ENCODE assay signal across 28 cellular contexts in the genomic region with DNA sequence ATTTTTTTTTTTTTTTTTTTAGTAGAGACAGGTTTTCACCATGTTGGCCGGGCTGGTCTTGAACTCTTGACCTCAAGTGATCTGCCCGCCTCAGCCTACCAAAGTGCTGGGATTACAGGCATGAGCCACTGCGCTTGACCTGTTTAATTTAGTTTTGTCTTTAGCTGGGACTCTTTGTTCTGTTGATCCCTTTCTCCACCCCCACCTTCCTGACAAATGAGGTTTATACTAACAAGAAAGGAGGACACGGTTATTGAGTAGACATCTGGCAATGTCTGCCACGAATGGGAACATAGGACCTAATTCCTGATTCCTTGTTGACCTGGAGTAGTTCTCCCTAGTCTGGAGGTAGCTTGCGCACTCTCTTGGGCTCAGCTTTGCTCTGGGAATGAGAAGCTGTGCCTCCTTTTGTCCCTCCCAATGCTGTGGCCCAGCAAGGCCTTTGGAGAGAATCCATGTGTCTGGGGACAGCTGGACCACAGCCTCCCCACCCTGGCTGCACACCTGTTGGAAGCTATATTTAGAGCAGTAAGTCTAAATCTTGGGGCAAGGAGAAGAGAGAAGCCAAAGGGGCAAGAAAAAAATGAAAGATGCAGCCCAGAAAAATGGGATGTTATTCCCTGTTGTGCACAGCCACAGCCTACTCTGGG.
"Had no signal": no experiment of that assay in that cellular context is flagged by ENCODE, and none has a peak within 500 bp of the region (broad histone marks: within the 10 kb centered on the region; RNA-seq: fewer than 3 reads in every experiment).

No MANE protein-coding gene starts in this region.

- H3K4me3 Mint-ChIP-seq: activated B cell treated with CpG ODN at 0.5 μM for 24 hours; activated CD4-positive, alpha-beta T cell treated with anti-CD3 and anti-CD28 coated beads, Interleukin-2, amount 10 ng/mL, durations not matched to agents 24 days and 14 days; activated CD8-positive, alpha-beta memory T cell treated with anti-CD3 and anti-CD28 coated beads, Interleukin-2, amount 10 ng/mL, durations not matched to agents 7 days and 5 days; activated naive CD8-positive, alpha-beta T cell treated with anti-CD3 and anti-CD28 coated beads, Interleukin-2, amount 50 U/mL, for 24 hours; activated T-cell treated with anti-CD3 and anti-CD28 coated beads, Interleukin-2, amount 50 U/mL, for 24 hours; brain; central memory CD8-positive, alpha-beta T cell; T-helper 17 cell had no signal

- H3K9me3 ChIP-seq: ascending aorta had no signal

- H3K36me3 Mint-ChIP-seq: activated CD8-positive, alpha-beta memory T cell treated with anti-CD3 and anti-CD28 coated beads, Interleukin-2, amount 10 ng/mL, durations not matched to agents 7 days and 5 days; activated naive CD4-positive, alpha-beta T cell treated with anti-CD3 and anti-CD28 coated beads, Interleukin-2, amount 50 U/mL, for 72 hours; brain had no signal

- DNase-seq: activated B cell treated with CpG ODN at 0.5 μM for 24 hours; activated CD4-positive, alpha-beta T cell treated with anti-CD3 and anti-CD28 coated beads for 1 hour; activated CD4-positive, alpha-beta T cell treated with anti-CD3 and anti-CD28 coated beads, Interleukin-2, amount 10 ng/mL, durations not matched to agents 24 days and 14 days; activated CD4-positive, alpha-beta T cell treated with anti-CD3 and anti-CD28 coated beads, Interleukin-2, amount 50 U/mL, for 48 hours; activated CD8-positive, alpha-beta memory T cell treated with anti-CD3 and anti-CD28 coated beads, Interleukin-2, amount 10 ng/mL, durations not matched to agents 7 days and 5 days; activated effector memory CD4-positive, alpha-beta T cell treated with anti-CD3 and anti-CD28 coated beads, Interleukin-2, amount 50 U/mL, for 16 hours; activated naive CD4-positive, alpha-beta T cell treated with Interleukin-2 at 50 U/mL for 16 hours; activated naive CD8-positive, alpha-beta T cell treated with anti-CD3 and anti-CD28 coated beads, Interleukin-2, amount 50 U/mL, for 24 hours; activated T-cell treated with anti-CD3 and anti-CD28 coated beads, Interleukin-2, amount 50 U/mL, for 24 hours; amniotic stem cell; Karpas-422; NCI-H1105 treated with DMSO at 0.1 percent for 48 hours; NCI-H146; NCI-H187 treated with DMSO at 0.1 percent for 48 hours; NCI-H2081 treated with DMSO at 0.1 percent for 48 hours; NCI-H2171; NCI-H2227 treated with DMSO at 0.1 percent for 48 hours; NCI-H446 treated with DMSO at 0.1 percent for 48 hours; NCI-H526 treated with DMSO at 0.1 percent for 48 hours; PC-3; SHP77 treated with DMSO at 0.1 percent for 48 hours; T-helper 17 cell; T-helper 9 cell had no signal

- H3K4me3 ChIP-seq: ascending aorta, K562 had no signal

- ATAC-seq: activated CD8-positive, alpha-beta memory T cell treated with anti-CD3 and anti-CD28 coated beads, Interleukin-2, amount 10 ng/mL, durations not matched to agents 7 days and 5 days; activated naive CD4-positive, alpha-beta T cell treated with anti-CD3 and anti-CD28 coated beads, Interleukin-2, amount 50 U/mL, for 72 hours; activated naive CD8-positive, alpha-beta T cell treated with anti-CD3 and anti-CD28 coated beads, Interleukin-2, amount 50 U/mL, for 24 hours; K562; PC-3; T-helper 17 cell had no signal

- H3K27me3 ChIP-seq: ascending aorta had no signal

- H3K9me3 Mint-ChIP-seq: activated B cell treated with CpG ODN at 0.5 μM for 24 hours; activated CD4-positive, alpha-beta T cell treated with anti-CD3 and anti-CD28 coated beads, Interleukin-2, amount 10 ng/mL, durations not matched to agents 24 days and 14 days; activated naive CD4-positive, alpha-beta T cell treated with anti-CD3 and anti-CD28 coated beads, Interleukin-2, amount 50 U/mL, for 72 hours; activated naive CD8-positive, alpha-beta T cell treated with anti-CD3 and anti-CD28 coated beads, Interleukin-2, amount 50 U/mL, for 24 hours; activated T-cell treated with anti-CD3 and anti-CD28 coated beads, Interleukin-2, amount 50 U/mL, for 24 hours; brain; central memory CD8-positive, alpha-beta T cell had no signal

- H3K4me1 Mint-ChIP-seq: activated B cell treated with CpG ODN at 0.5 μM for 24 hours; activated CD4-positive, alpha-beta T cell treated with anti-CD3 and anti-CD28 coated beads, Interleukin-2, amount 10 ng/mL, durations not matched to agents 24 days and 14 days; activated CD8-positive, alpha-beta memory T cell treated with anti-CD3 and anti-CD28 coated beads, Interleukin-2, amount 10 ng/mL, durations not matched to agents 7 days and 5 days; activated naive CD8-positive, alpha-beta T cell treated with anti-CD3 and anti-CD28 coated beads, Interleukin-2, amount 50 U/mL, for 24 hours; central memory CD8-positive, alpha-beta T cell had no signal

- H3K36me3 ChIP-seq: ascending aorta had no signal

- H3K27ac ChIP-seq: ascending aorta had no signal

- H3K27ac Mint-ChIP-seq: activated B cell treated with CpG ODN at 0.5 μM for 24 hours; activated CD4-positive, alpha-beta T cell treated with anti-CD3 and anti-CD28 coated beads, Interleukin-2, amount 10 ng/mL, durations not matched to agents 24 days and 14 days; activated CD8-positive, alpha-beta memory T cell treated with anti-CD3 and anti-CD28 coated beads, Interleukin-2, amount 10 ng/mL, durations not matched to agents 7 days and 5 days; activated naive CD4-positive, alpha-beta T cell treated with anti-CD3 and anti-CD28 coated beads, Interleukin-2, amount 50 U/mL, for 72 hours; activated naive CD8-positive, alpha-beta T cell treated with anti-CD3 and anti-CD28 coated beads, Interleukin-2, amount 50 U/mL, for 24 hours; activated T-cell treated with anti-CD3 and anti-CD28 coated beads, Interleukin-2, amount 50 U/mL, for 24 hours; T-helper 17 cell had no signal
